ENCODE assay signal across 6 cellular contexts in the genomic region with DNA sequence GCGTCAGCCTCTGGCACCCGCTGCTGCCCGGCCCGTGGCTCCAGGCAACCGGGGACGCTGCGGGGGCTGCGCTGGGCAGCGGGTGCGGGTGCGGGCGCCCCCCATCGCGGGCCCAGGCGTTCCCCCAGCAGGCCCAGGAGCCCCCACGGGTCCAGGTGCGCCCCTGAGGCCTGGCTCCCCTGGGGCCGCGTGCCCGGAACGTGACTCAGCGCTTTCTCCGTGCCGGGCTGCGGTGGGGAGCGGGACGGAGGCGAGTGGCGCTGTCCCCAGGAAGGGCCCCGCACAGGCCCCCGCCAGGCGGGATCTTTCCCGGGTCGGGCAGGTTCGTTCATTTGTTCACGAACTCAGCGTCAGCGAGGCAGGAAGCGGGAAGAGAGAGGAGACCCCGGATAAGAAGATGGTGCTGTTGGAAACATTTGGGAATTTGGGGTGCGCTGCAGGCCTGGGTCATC. TPM values are rescaled to one million over a fixed set of nuclear protein-coding genes. Genes with fewer than 3 reads are reported as not detected.
A peak's percentile ranks its signal among the peaks of the same experiment; 100 is the strongest.
DNase-seq lines count a peak whose midpoint lies in the region; ATAC-seq, FAIRE-seq and TF ChIP-seq lines count a peak whose summit lies in the region.

No MANE protein-coding gene starts in this region.

- H3K4me1 Mint-ChIP-seq in CD14-positive monocyte = peaks cover 11% of the 10 kb centered on the region

- H3K4me2 ChIP-seq in keratinocyte (ENCODE audit: control insufficient read depth, extremely low read depth, insufficient read depth, low read depth, low read length) = peak overlapping the region; percentile 41

- dilution Hi-C loops in keratinocyte (cut with MboI; ENCODE audit: extremely low pct_ligation_motif_present, low sequenced_read_pairs) = no loop called here

- no peaks in the 10 kb centered on the region for H3K9me1 ChIP-seq in keratinocyte (ENCODE audit: control insufficient read depth, extremely low read depth, insufficient read depth, low read length)

- peak overlapping the region; percentile 58 for H3K9ac ChIP-seq in keratinocyte (ENCODE audit: control insufficient read depth, extremely low read depth, insufficient read depth, low read length)

- intact Hi-C loops in CD14-positive monocyte (cut with micrococcal nuclease) = loop anchor here (1.0 to 10.0 kb wide), 6 partner anchors 55 to 283 kb away; no protein-coding TSS in a partner anchor

- peak overlapping the region; percentile 13 for H3K27ac ChIP-seq in WERI-Rb-1
- no peak overlapping the region for H3K27ac ChIP-seq in keratinocyte (ENCODE audit: control insufficient read depth, insufficient read depth, low read length)

- H3K9me3 ChIP-seq in WERI-Rb-1 (ENCODE audit: severe bottlenecking) (no peaks in the 10 kb centered on the region), keratinocyte (ENCODE audit: control insufficient read depth, low read depth, low read length) (no peaks in the 10 kb centered on the region)

- peak overlapping the region in 1 of 7 donors; percentile 75 for H3K27ac Mint-ChIP-seq in CD14-positive monocyte

- no peaks in the 10 kb centered on the region for H4K20me1 ChIP-seq in keratinocyte (ENCODE audit: control insufficient read depth, extremely low read depth, insufficient read depth, low read length)

- no peak for FAIRE-seq in keratinocyte (lab: Jason Lieb, UNC)
- no peak for FAIRE-seq in RCC 7860 (lab: Jason Lieb, UNC)
- no peak for FAIRE-seq in GM19239 (lab: Jason Lieb, UNC)

- H3K36me3 ChIP-seq in WERI-Rb-1 (no peaks in the 10 kb centered on the region), keratinocyte (ENCODE audit: control insufficient read depth in 2 of 2, extremely low read depth in 1 of 2, insufficient read depth in 2 of 2, low read length in 2 of 2) (no peaks in the 10 kb centered on the region)

- H3K4me3 ChIP-seq in WERI-Rb-1 (ENCODE audit: low read depth, low read length) = no peak overlapping the region
- H3K4me3 ChIP-seq in keratinocyte (ENCODE audit: control insufficient read depth in 2 of 3, extremely low read depth in 1 of 3, insufficient read depth in 2 of 3, low read depth in 1 of 3, low read length in 3 of 3) = peak overlapping the region in 1 of 3 experiments; percentile 40

- H3K4me3 Mint-ChIP-seq in CD14-positive monocyte = peak overlapping the region; percentile 9 to 53

- TF ChIP-seq CTCF in CD14-positive monocyte (IDR thresholded peaks at IDR 0.05) (no peak), WERI-Rb-1 (IDR thresholded peaks at IDR 0.05; ENCODE audit: low read depth, low read length) (no peak), keratinocyte (optimal IDR thresholded peaks at IDR 0.05 in 1 of 3, IDR thresholded peaks at IDR 0.05 in 1 of 3, conservative IDR thresholded peaks at IDR 0.05 in 1 of 3; ENCODE audit: extremely low read depth in 1 of 3, insufficient read depth in 2 of 3, low read length in 3 of 3) (no peak)

- H3K79me2 ChIP-seq in keratinocyte (ENCODE audit: control insufficient read depth, insufficient read depth, low read length) = no peaks in the 10 kb centered on the region

- H3K9me3 Mint-ChIP-seq in CD14-positive monocyte = peaks cover 0 to 9% (median 2%) of the 10 kb centered on the region in 7 donors

- H3K36me3 Mint-ChIP-seq in CD14-positive monocyte = no peaks in the 10 kb centered on the region

- no peak for ATAC-seq in HG03025 (IDR thresholded peaks at IDR 0.05; ENCODE audit: low FRiP score, unreplicated experiment)

- H3K27me3 ChIP-seq in WERI-Rb-1 (ENCODE audit: insufficient read depth, low read depth, severe bottlenecking) (no peaks in the 10 kb centered on the region), keratinocyte (ENCODE audit: control insufficient read depth, extremely low read depth, insufficient read depth, low read length) (peaks cover 5% of the 10 kb centered on the region)

- H3K27me3 Mint-ChIP-seq in CD14-positive monocyte (ENCODE audit: low read depth in 3 of 3) = peaks cover 8 to 27% (median 16%) of the 10 kb centered on the region in 3 donors

- H2AFZ ChIP-seq in keratinocyte (ENCODE audit: control insufficient read depth, low read length) = peak overlapping the region; percentile 22

- peaks cover 3% of the 10 kb centered on the region for H3K4me1 ChIP-seq in keratinocyte (ENCODE audit: control insufficient read depth, extremely low read depth, insufficient read depth, low read length)

- no peak for DNase-seq in CD14-positive monocyte (ENCODE audit: low spot score)
- no peak for DNase-seq in WERI-Rb-1
- no peak for DNase-seq in keratinocyte (ENCODE audit: low read depth, low spot score)
- DNase-seq in RCC 7860 (ENCODE audit: low spot score) = no peak
- DNase-seq in GM19239 (ENCODE audit: insufficient read length, low spot score) = no peak

RNA-seq across cellular contexts. Expression of a gene that starts 18.4 kb away (rescaled TPM):
- polyA plus RNA-seq in CD14-positive monocyte (10 to 100 TPM; 30.7 to 42.4 TPM), keratinocyte (60.6 to 90.9 TPM (median 61.0 TPM) in 3 replicates)
- polyA plus RNA-seq in keratinocyte (2011; ENCODE audit: low read depth) = 46.9 TPM
- 51.9 and 61.5 TPM in 2 replicates for polyA plus RNA-seq in keratinocyte (2011; cell fraction: cytosol; rRNA removed)
- polyA plus RNA-seq in keratinocyte (2011; cell fraction: nucleus; rRNA removed) = 105 and 135 TPM in 2 replicates
- polyA plus RNA-seq in keratinocyte (2012; ENCODE audit: low replicate concordance) = 44.4 and 69.8 TPM in 2 replicates
- polyA minus RNA-seq in keratinocyte = 108 to 188 TPM (median 120 TPM) in 3 replicates
- polyA minus RNA-seq in keratinocyte (2011; cell fraction: cytosol; rRNA and poly(A)+ RNA removed) = 93.4 TPM
- polyA minus RNA-seq in keratinocyte (2011; cell fraction: nucleus; rRNA and poly(A)+ RNA removed) = 63.0 and 91.8 TPM in 2 replicates

RNA-seq across cellular contexts. Expression of a gene that starts 19.1 kb away (rescaled TPM):
- polyA plus RNA-seq in CD14-positive monocyte (not detected), keratinocyte (0.01 to 0.03 TPM (median 0.02 TPM) in 3 replicates)
- not detected for polyA plus RNA-seq in keratinocyte (2011; ENCODE audit: low read depth)
- polyA plus RNA-seq in keratinocyte (2011; cell fraction: cytosol; rRNA removed) = not detected in 2 replicates
- not detected in 2 replicates for polyA plus RNA-seq in keratinocyte (2011; cell fraction: nucleus; rRNA removed)
- polyA plus RNA-seq in keratinocyte (2012; ENCODE audit: low replicate concordance) = 0.03 TPM in 1 of 2 replicates, not detected in the other
- not detected in 3 replicates for polyA minus RNA-seq in keratinocyte
- polyA minus RNA-seq in keratinocyte (2011; cell fraction: cytosol; rRNA and poly(A)+ RNA removed) = not detected
- polyA minus RNA-seq in keratinocyte (2011; cell fraction: nucleus; rRNA and poly(A)+ RNA removed) = not detected in 2 replicates

RNA-seq across cellular contexts. Expression of a gene that starts 43.0 kb away (rescaled TPM):
- polyA plus RNA-seq in CD14-positive monocyte (not detected), keratinocyte (not detected in 3 replicates)
- polyA plus RNA-seq in keratinocyte (2011; ENCODE audit: low read depth) = not detected
- polyA plus RNA-seq in keratinocyte (2011; cell fraction: cytosol; rRNA removed) = not detected in 2 replicates
- not detected in 2 replicates for polyA plus RNA-seq in keratinocyte (2011; cell fraction: nucleus; rRNA removed)
- 4.9 and 9.5 TPM in 2 replicates for polyA plus RNA-seq in keratinocyte (2012; ENCODE audit: low replicate concordance)
- polyA minus RNA-seq in keratinocyte = not detected in 3 replicates
- polyA minus RNA-seq in keratinocyte (2011; cell fraction: cytosol; rRNA and poly(A)+ RNA removed) = not detected
- not detected in 2 replicates for polyA minus RNA-seq in keratinocyte (2011; cell fraction: nucleus; rRNA and poly(A)+ RNA removed)

RNA-seq across cellular contexts. Expression of a gene that starts 47.4 kb away (rescaled TPM):
- polyA plus RNA-seq in CD14-positive monocyte = 1 to 10 TPM in 1 of 2 donors, under 1 TPM in 1; 0.22 to 1.1 TPM
- polyA plus RNA-seq in keratinocyte = 0.06 TPM in 1 of 3 replicates, not detected in the others
- not detected for polyA plus RNA-seq in keratinocyte (2011; ENCODE audit: low read depth)
- 0.08 TPM in 1 of 2 replicates, not detected in the other for polyA plus RNA-seq in keratinocyte (2011; cell fraction: cytosol; rRNA removed)
- 0.08 and 0.17 TPM in 2 replicates for polyA plus RNA-seq in keratinocyte (2011; cell fraction: nucleus; rRNA removed)
- 0.24 TPM in 1 of 2 replicates, not detected in the other for polyA plus RNA-seq in keratinocyte (2012; ENCODE audit: low replicate concordance)
- not detected in 3 replicates for polyA minus RNA-seq in keratinocyte
- not detected for polyA minus RNA-seq in keratinocyte (2011; cell fraction: cytosol; rRNA and poly(A)+ RNA removed)
- polyA minus RNA-seq in keratinocyte (2011; cell fraction: nucleus; rRNA and poly(A)+ RNA removed) = not detected in 2 replicates

RNA-seq across cellular contexts. Expression of a gene that starts 49.6 kb away (rescaled TPM):
- polyA plus RNA-seq in CD14-positive monocyte = 10 to 100 TPM; 42.1 to 47.1 TPM
- polyA plus RNA-seq in keratinocyte = 59.0 to 87.1 TPM (median 81.3 TPM) in 3 replicates
- polyA plus RNA-seq in keratinocyte (2011; ENCODE audit: low read depth) = 141 TPM
- polyA plus RNA-seq in keratinocyte (2011; cell fraction: cytosol; rRNA removed) = 62.1 and 90.0 TPM in 2 replicates
- polyA plus RNA-seq in keratinocyte (2011; cell fraction: nucleus; rRNA removed) = 76.7 and 78.1 TPM in 2 replicates
- 75.6 and 86.9 TPM in 2 replicates for polyA plus RNA-seq in keratinocyte (2012; ENCODE audit: low replicate concordance)
- polyA minus RNA-seq in keratinocyte = 48.1 to 57.6 TPM (median 53.9 TPM) in 3 replicates
- polyA minus RNA-seq in keratinocyte (2011; cell fraction: cytosol; rRNA and poly(A)+ RNA removed) = 25.7 TPM
- 23.5 and 44.0 TPM in 2 replicates for polyA minus RNA-seq in keratinocyte (2011; cell fraction: nucleus; rRNA and poly(A)+ RNA removed)
